Comparison of ENCODE assay signal across 12 cellular contexts in the genomic region with DNA sequence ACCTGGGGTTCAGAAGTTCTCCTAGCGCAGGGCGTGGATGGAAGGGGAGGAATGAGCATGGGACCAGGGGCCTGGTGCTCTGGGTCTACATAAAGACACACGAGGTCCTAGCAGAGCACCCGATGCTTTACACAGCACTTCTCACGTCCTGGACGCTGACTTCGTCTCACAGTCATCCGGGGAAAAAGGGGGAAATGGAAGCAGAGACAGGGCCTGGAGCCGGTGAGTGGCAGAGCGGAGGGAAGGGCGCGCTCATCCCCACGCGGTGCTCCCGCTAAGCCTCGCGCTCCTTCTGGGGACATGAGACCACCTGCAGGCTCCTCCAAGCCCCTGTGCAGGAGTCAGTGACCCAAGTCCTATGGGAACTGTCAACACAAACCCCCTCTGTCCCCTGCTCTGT.
DNase-seq lines count a peak whose midpoint lies in the region; ATAC-seq, FAIRE-seq and TF ChIP-seq lines count a peak whose summit lies in the region.
"Had no signal": no experiment of that assay in that cellular context is flagged by ENCODE, and none has a peak within 500 bp of the region (broad histone marks: within the 10 kb centered on the region; RNA-seq: fewer than 3 reads in every experiment).

No MANE protein-coding gene starts in this region.

- H3F3A ChIP-seq in DOHH2 (ENCODE audit: control insufficient read depth, insufficient read depth): no peaks in the 10 kb centered on the region

- no peaks in the 10 kb centered on the region for H3K36me3 ChIP-seq in DOHH2 (ENCODE audit: control insufficient read depth, low read length)
- H3K36me3 ChIP-seq in osteoblast (ENCODE audit: insufficient read depth, low read length): peaks cover 98% of the 10 kb centered on the region

- intact Hi-C loops in Right ventricle myocardium superior (cut with DNase I): no loop called here

- no peak for DNase-seq in T-cell
- no peak for DNase-seq in Right ventricle myocardium superior
- peak; percentile 80 for DNase-seq in osteoblast (ENCODE audit: insufficient read length, low spot score, missing footprints)
- no peak for DNase-seq in GM12892 (ENCODE audit: insufficient read length)
- DNase-seq in NAMALWA (ENCODE audit: low spot score): no peak
- DNase-seq: immature natural killer cell, NCI-H1417 had no signal

- no peaks in the 10 kb centered on the region for H4K20me1 ChIP-seq in DOHH2 (ENCODE audit: control insufficient read depth, insufficient read depth, low read depth, low read length)
- peaks cover 57% of the 10 kb centered on the region for H4K20me1 ChIP-seq in osteoblast (ENCODE audit: insufficient read depth, low read length)

- H3K9me3 ChIP-seq in DOHH2 (ENCODE audit: control insufficient read depth, insufficient read depth, low read length) (no peaks in the 10 kb centered on the region), osteoblast (ENCODE audit: low read depth, low read length) (no peaks in the 10 kb centered on the region)

- H3K27me3 ChIP-seq in DOHH2 (ENCODE audit: control insufficient read depth, low read length) (peaks cover 4% of the 10 kb centered on the region; the same call in 1 of the 2 replicates), osteoblast (ENCODE audit: insufficient read depth, low read length) (no peaks in the 10 kb centered on the region)

- TF ChIP-seq CTCF in DOHH2 (IDR thresholded peaks at IDR 0.05; ENCODE audit: low read depth, low read length, poor library complexity, severe bottlenecking): no peak
- TF ChIP-seq CTCF in osteoblast (IDR thresholded peaks at IDR 0.05; ENCODE audit: extremely low read depth, low read depth, low read length): no peak

- H3K27ac Mint-ChIP-seq in T-cell: peak overlapping the region; percentile 66 to 86
- H3K27ac Mint-ChIP-seq: stimulated activated memory B cell treated with anti-CD40 and anti-IgM and Interleukin-4, amounts not matched to agents 10 μg/mL and 1 μg/mL and 100 μg/mL, for 72 hours had no signal

- peaks cover 10 to 60% (median 38%) of the 10 kb centered on the region in 3 donors for H3K4me1 Mint-ChIP-seq in T-cell
- H3K4me1 Mint-ChIP-seq: stimulated activated memory B cell treated with anti-CD40 and anti-IgM and Interleukin-4, amounts not matched to agents 10 μg/mL and 1 μg/mL and 100 μg/mL, for 72 hours had no signal

- H3K36me3 Mint-ChIP-seq in T-cell: peaks cover 40% of the 10 kb centered on the region
- H3K36me3 Mint-ChIP-seq: stimulated activated memory B cell treated with anti-CD40 and anti-IgM and Interleukin-4, amounts not matched to agents 10 μg/mL and 1 μg/mL and 100 μg/mL, for 72 hours had no signal

- FAIRE-seq in GM12892 (lab: Jason Lieb, UNC): no peak

- H3K4me3 ChIP-seq in DOHH2 (ENCODE audit: low read length) (no peak overlapping the region), osteoblast (ENCODE audit: insufficient read depth, low read length) (no peak overlapping the region)

- no peaks in the 10 kb centered on the region for H3K79me2 ChIP-seq in DOHH2 (ENCODE audit: control insufficient read depth, low read length)
- peaks cover 98% of the 10 kb centered on the region for H3K79me2 ChIP-seq in osteoblast (ENCODE audit: insufficient read depth, low read length)

- H3K27me3 Mint-ChIP-seq in T-cell: no peaks in the 10 kb centered on the region

- H3K9me3 Mint-ChIP-seq in T-cell: no peaks in the 10 kb centered on the region
- H3K9me3 Mint-ChIP-seq: immature natural killer cell; stimulated activated memory B cell treated with anti-CD40 and anti-IgM and Interleukin-4, amounts not matched to agents 10 μg/mL and 1 μg/mL and 100 μg/mL, for 72 hours had no signal

- POLR2A ChIA-PET in T-cell (lab: Charles Lee): no interaction called here

- no peaks in the 10 kb centered on the region for H3K9me2 ChIP-seq in DOHH2 (replicated peaks; ENCODE audit: control insufficient read depth, low read length)

- ATAC-seq in T-cell (replicated peaks in 1 of 4): no peak
- ATAC-seq in Right ventricle myocardium superior (ENCODE audit: poor library complexity): peak; percentile 36
- no peak for ATAC-seq in GM19463 (IDR thresholded peaks at IDR 0.05; ENCODE audit: unreplicated experiment)
- no peak for ATAC-seq in GM21390 (IDR thresholded peaks at IDR 0.05; ENCODE audit: unreplicated experiment)
- ATAC-seq: stimulated activated memory B cell treated with anti-CD40 and anti-IgM and Interleukin-4, amounts not matched to agents 10 μg/mL and 1 μg/mL and 100 μg/mL, for 72 hours had no signal

- H3K4me2 ChIP-seq in DOHH2 (ENCODE audit: low read length) (peak overlapping the region; percentile 30), osteoblast (ENCODE audit: insufficient read depth, low read length) (no peak overlapping the region)

- no peak overlapping the region for H2AFZ ChIP-seq in osteoblast (ENCODE audit: low read length)

- no peak for TF ChIP-seq POLR2A in GM12892 (IDR thresholded peaks at IDR 0.05; ENCODE audit: low read depth, low read length)

- CTCF ChIA-PET in T-cell (lab: Charles Lee): no interaction called here

- peaks cover 36% of the 10 kb centered on the region for H3K4me1 ChIP-seq in DOHH2 (ENCODE audit: control insufficient read depth, low read length)
- peaks cover 42% of the 10 kb centered on the region for H3K4me1 ChIP-seq in osteoblast (ENCODE audit: insufficient read depth, low read length)

- no peak overlapping the region for H3K27ac ChIP-seq in DOHH2 (ENCODE audit: low read depth, low read length)
- H3K27ac ChIP-seq in osteoblast (ENCODE audit: low read depth, low read length): peak overlapping the region; percentile 59

- no peak overlapping the region for H3K4me3 Mint-ChIP-seq in T-cell
- H3K4me3 Mint-ChIP-seq: CD14-positive monocyte; stimulated activated memory B cell treated with anti-CD40 and anti-IgM and Interleukin-4, amounts not matched to agents 10 μg/mL and 1 μg/mL and 100 μg/mL, for 72 hours had no signal
